Comparison of ENCODE assay signal across 8 cellular contexts in genomic region chr17:64028874-64029464, GRCh38. TPM values are rescaled to one million over a fixed set of nuclear protein-coding genes. Genes with fewer than 3 reads are reported as not detected.
DNase-seq lines count a peak whose midpoint lies in the region; ATAC-seq and TF ChIP-seq lines count a peak whose summit lies in the region.

No MANE protein-coding gene starts in this region.

- H3K27me3 ChIP-seq in Caco-2 (replicated peaks; ENCODE audit: control insufficient read depth, insufficient read depth, low read length), result no peaks in the 10 kb centered on the region
- no peaks in the 10 kb centered on the region for H3K27me3 ChIP-seq in transverse colon

- intact Hi-C loops in Caco-2 (cut with micrococcal nuclease; ENCODE audit: unreplicated experiment) (loop anchor here (1.0 kb wide), 2 partner anchors 104 to 253 kb away; no protein-coding TSS in a partner anchor), transverse colon (cut with DNase I; ENCODE audit: low total_unique reads) (loop anchor here (10.0 kb wide), 1 partner anchor 104 kb away; no protein-coding TSS in a partner anchor)

- no peaks in the 10 kb centered on the region for H3K36me3 ChIP-seq in Caco-2 (ENCODE audit: control insufficient read depth, insufficient read depth, low read length)
- no peaks in the 10 kb centered on the region for H3K36me3 ChIP-seq in transverse colon

- H3K36me3 Mint-ChIP-seq in Caco-2 (ENCODE audit: insufficient read depth, unreplicated experiment), result peaks cover 11% of the 10 kb centered on the region

- H3K9me3 Mint-ChIP-seq in Caco-2 (ENCODE audit: unreplicated experiment), result no peaks in the 10 kb centered on the region

- H3K27me3 Mint-ChIP-seq in Caco-2 (ENCODE audit: insufficient read depth, unreplicated experiment), result no peaks in the 10 kb centered on the region

- no peak overlapping the region for H3K27ac ChIP-seq in transverse colon

- no TSS peak for BruUV-seq in Caco-2 (replicated peaks; lab: Mats Ljungman, UMichigan)

- H3K27ac Mint-ChIP-seq in Caco-2 (ENCODE audit: unreplicated experiment), result no peak overlapping the region

- CTCF ChIA-PET in Caco-2 (lab: Charles Lee), result interaction anchor here (0.6 to 9.1 kb wide), 19 partner anchors 9 to 253 kb away, joined by 3 to 277 read pairs (median 4); partner anchors contain the start of gene ICAM2

- DNase-seq in Caco-2 (peak; percentile 59 to 77), HS-5 (ENCODE audit: low read depth) (peak; percentile 25), OCI-M1 (lab: John Stamatoyannopoulos, UW) (peak; percentile 80), activated T-cell treated with anti-CD3 and anti-CD28 coated beads for 48 hours (ENCODE audit: low read depth) (peak; percentile 55), fibroblast of mammary gland (ENCODE audit: low read depth) (peak; percentile 75), omental fat pad (ENCODE audit: low spot score) (peak; percentile 74), transverse colon (peak; percentile 72)

- in situ Hi-C loops in transverse colon (cut with MboI; ENCODE audit: low pct_ligation_motif_present in 1 of 4, low pct_unique_long_range_greater_than_20kb in 1 of 4, low sequenced_read_pairs in 3 of 4), result loop anchor here (10.0 to 25.0 kb wide), 4 partner anchors 104 to 258 kb away; partner anchors contain the start of genes ERN1 (in 2 of the 4), CSHL1 (in 1 of the 4) and GH1 (in 1 of the 4)

- H3K4me1 ChIP-seq in Caco-2 (no peaks in the 10 kb centered on the region), transverse colon (peaks cover 0 to 7% (median 3%) of the 10 kb centered on the region in 4 donors)

- peaks cover 15% of the 10 kb centered on the region for H3K4me1 Mint-ChIP-seq in Caco-2 (ENCODE audit: low read depth, unreplicated experiment)

- POLR2A ChIA-PET in Caco-2 (lab: Charles Lee), result interaction anchor here (0.7 to 1.1 kb wide), 3 partner anchors 100 to 105 kb away, joined by 3 to 8 read pairs (median 4); no protein-coding TSS in a partner anchor

- H3K4me3 Mint-ChIP-seq in Caco-2 (ENCODE audit: unreplicated experiment), result no peak overlapping the region

- H3K4me3 ChIP-seq in Caco-2 (ENCODE audit: low read depth, low read length) (no peak overlapping the region), fibroblast of mammary gland (ENCODE audit: control insufficient read depth, low read depth, low read length) (no peak overlapping the region), transverse colon (no peak overlapping the region)

- WGBS in transverse colon (ENCODE audit: low coverage in 1 of 2), 2 donors, result 7 to 12% methylated on average over 3 of the region's 3 CpGs

- TF ChIP-seq CTCF in Caco-2 (IDR thresholded peaks at IDR 0.05; ENCODE audit: insufficient read depth in 1 of 2, low read depth in 1 of 2, low read length in 1 of 2, severe bottlenecking in 1 of 2, unreplicated experiment in 1 of 2) (peak; percentile 87 to 88), fibroblast of mammary gland (conservative IDR thresholded peaks at IDR 0.05; ENCODE audit: control insufficient read depth, insufficient read depth, low read depth, low read length) (peak; percentile 79), omental fat pad (IDR thresholded peaks at IDR 0.05) (no peak), transverse colon (IDR thresholded peaks at IDR 0.05) (peak; percentile 64 to 78 (median 76))

- no peak for TF ChIP-seq EP300 in transverse colon (IDR thresholded peaks at IDR 0.05; ENCODE audit: low read depth)

- H3K9me3 ChIP-seq in Caco-2, result no peaks in the 10 kb centered on the region
- H3K9me3 ChIP-seq in transverse colon, result no peaks in the 10 kb centered on the region

- ATAC-seq in omental fat pad (ENCODE audit: low FRiP score), result peak; percentile 46
- ATAC-seq in GM19467 (IDR thresholded peaks at IDR 0.05; ENCODE audit: unreplicated experiment), result no peak

- no peak for TF ChIP-seq POLR2A in transverse colon (IDR thresholded peaks at IDR 0.05)

RNA-seq across cellular contexts. Expression of gene ICAM2, which starts 8.5 kb away (rescaled TPM):
- total RNA-seq in Caco-2 (2022), result 1.9 and 2.0 TPM in 2 replicates
- total RNA-seq in omental fat pad, result 100 to 1,000 TPM in 3 of 4 donors, 10 to 100 TPM in 1; 57.7 to 252 (median 137) TPM
- 10 to 100 TPM in 1 of 4 donors, 1 to 10 TPM in 2, not detected in 1; 6.4 to 24.3 (median 9.3) TPM for total RNA-seq in transverse colon

RNA-seq across cellular contexts. Expression of gene PRR29, which starts 30.8 kb away (rescaled TPM):
- total RNA-seq in Caco-2 (2022) (not detected in 2 replicates), omental fat pad (1 to 10 TPM in 1 of 4 donors, under 1 TPM in 3; 0.19 to 1.1 (median 0.55) TPM), transverse colon (not detected)

RNA-seq across cellular contexts. Expression of gene SCN4A, which starts 56.3 kb away (rescaled TPM):
- total RNA-seq in Caco-2 (2022) (not detected in 2 replicates), omental fat pad (10 to 100 TPM in 3 of 4 donors, 1 to 10 TPM in 1; 7.0 to 43.3 (median 15.1) TPM), transverse colon (under 1 TPM in 3 of 4 donors, not detected in 1; 0.14 to 0.48 (median 0.20) TPM)

Comparison
In these comparisons a context has a peak if more than half of its experiments do, and no peak if none do; other contexts are left out.
1. DNase-seq: peak in every context shown above with its lines; median percentile 80 in OCI-M1; 75 in fibroblast of mammary gland; 74 in omental fat pad; 72 in transverse colon; 68 in Caco-2; 55 in activated T-cell treated with anti-CD3 and anti-CD28 coated beads for 48 hours; 25 in HS-5.
2. CTCF ChIP-seq: peak in Caco-2 (2 of 2), fibroblast of mammary gland (single experiment) and transverse colon (5 of 5); none in omental fat pad (0 of 3).